In genomic region chr12:4567073-4567881, GRCh38 we compare ENCODE assay signal across 13 cellular contexts. TPM values are rescaled to one million over a fixed set of nuclear protein-coding genes. Genes with fewer than 3 reads are reported as not detected.
DNase-seq lines count a peak whose midpoint lies in the region; ATAC-seq and TF ChIP-seq lines count a peak whose summit lies in the region.
"Had no signal": no experiment of that assay in that cellular context is flagged by ENCODE, and none has a peak within 500 bp of the region (broad histone marks: within the 10 kb centered on the region; RNA-seq: fewer than 3 reads in every experiment).

No MANE protein-coding gene starts in this region.

- ATAC-seq in GM18867 (IDR thresholded peaks at IDR 0.05; ENCODE audit: unreplicated experiment): peak; percentile 59
- peak; percentile 61 for ATAC-seq in HG02981 (IDR thresholded peaks at IDR 0.05; ENCODE audit: unreplicated experiment)
- ATAC-seq in naive B cell (ENCODE audit: low read depth in 2 of 2): peak; percentile 87
- no peak for ATAC-seq in HG03521 (IDR thresholded peaks at IDR 0.05; ENCODE audit: unreplicated experiment)
- no peak for ATAC-seq in stimulated activated naive CD8-positive, alpha-beta T cell treated with anti-CD3 and anti-CD28 coated beads, Interleukin-15, amount 100 ng/mL, for 72 hours

- H3K27ac ChIP-seq in SU-DHL-6 (ENCODE audit: low read depth, low read length): peak overlapping the region; percentile 67
- no peak overlapping the region for H3K27ac ChIP-seq in mammary epithelial cell (ENCODE audit: insufficient read depth, low read depth, low read length)

- H3K4me2 ChIP-seq in SU-DHL-6 (ENCODE audit: low read depth, low read length, poor library complexity, severe bottlenecking): peak overlapping the region; percentile 45
- no peak overlapping the region for H3K4me2 ChIP-seq in mammary epithelial cell (ENCODE audit: insufficient read depth, low read depth, low read length)

- no peak overlapping the region for H2AFZ ChIP-seq in SU-DHL-6 (ENCODE audit: low read depth, low read length, severe bottlenecking)
- no peak overlapping the region for H2AFZ ChIP-seq in mammary epithelial cell (ENCODE audit: low read depth, low read length)

- no peaks in the 10 kb centered on the region for H3K4me1 ChIP-seq in mammary epithelial cell (ENCODE audit: insufficient read depth, low read length)

- 46% methylated on average over 3 of the region's 3 CpGs for WGBS in mammary epithelial cell (ENCODE audit: low coverage, missing lambda C conversion rate)

- peak overlapping the region; percentile 90 to 98 (median 94) for H3K27ac Mint-ChIP-seq in naive B cell
- H3K27ac Mint-ChIP-seq in stimulated activated naive CD8-positive, alpha-beta T cell treated with anti-CD3 and anti-CD28 coated beads, Interleukin-15, amount 100 ng/mL, for 72 hours: no peak overlapping the region
- H3K27ac Mint-ChIP-seq: activated naive CD4-positive, alpha-beta T cell treated with anti-CD3 and anti-CD28 coated beads, Interleukin-2, amount 50 U/mL, for 24 hours; T-helper 1 cell treated with Interleukin-12 subunit alpha and Interleukin-12 subunit beta and Interleukin-4 antibody, amounts not matched to agents 30 μg/mL and 1 μg/mL, for 36 hours had no signal

- H3K4me3 Mint-ChIP-seq in naive B cell: peak overlapping the region; percentile 70 to 92 (median 81)
- H3K4me3 Mint-ChIP-seq in stimulated activated naive CD8-positive, alpha-beta T cell treated with anti-CD3 and anti-CD28 coated beads, Interleukin-15, amount 100 ng/mL, for 72 hours: no peak overlapping the region
- H3K4me3 Mint-ChIP-seq: T-helper 1 cell treated with Interleukin-12 subunit alpha and Interleukin-12 subunit beta and Interleukin-4 antibody, amounts not matched to agents 30 μg/mL and 1 μg/mL, for 36 hours had no signal

- H3K36me3 ChIP-seq in SU-DHL-6 (ENCODE audit: low read length) (no peaks in the 10 kb centered on the region), mammary epithelial cell (ENCODE audit: insufficient read depth, low read length) (no peaks in the 10 kb centered on the region)

- dilution Hi-C loops in mammary epithelial cell (cut with HindIII; ENCODE audit: low sequenced_read_pairs): no loop called here

- no TSS peak for BruUV-seq in mammary epithelial cell (replicated peaks; lab: Mats Ljungman, UMichigan)

- H3K9me3 Mint-ChIP-seq in naive B cell: peaks cover 0 to 3% (median 0%) of the 10 kb centered on the region in 7 donors
- H3K9me3 Mint-ChIP-seq in stimulated activated naive CD8-positive, alpha-beta T cell treated with anti-CD3 and anti-CD28 coated beads, Interleukin-15, amount 100 ng/mL, for 72 hours: no peaks in the 10 kb centered on the region
- H3K9me3 Mint-ChIP-seq: activated naive CD4-positive, alpha-beta T cell treated with anti-CD3 and anti-CD28 coated beads, Interleukin-2, amount 50 U/mL, for 24 hours; T-helper 1 cell treated with Interleukin-12 subunit alpha and Interleukin-12 subunit beta and Interleukin-4 antibody, amounts not matched to agents 30 μg/mL and 1 μg/mL, for 36 hours had no signal

- H3K27me3 ChIP-seq in SU-DHL-6 (ENCODE audit: low read length) (no peaks in the 10 kb centered on the region), mammary epithelial cell (ENCODE audit: insufficient read depth, low read length) (no peaks in the 10 kb centered on the region)

- no peaks in the 10 kb centered on the region for H3K9me2 ChIP-seq in SU-DHL-6 (replicated peaks; ENCODE audit: insufficient read depth, low read length)

- H3F3A ChIP-seq in SU-DHL-6 (ENCODE audit: insufficient read depth): peaks cover 10% of the 10 kb centered on the region

- H4K20me1 ChIP-seq in SU-DHL-6 (ENCODE audit: low read depth, low read length): no peaks in the 10 kb centered on the region
- H4K20me1 ChIP-seq in mammary epithelial cell (ENCODE audit: insufficient read depth, low read length): no peaks in the 10 kb centered on the region

- peaks cover 0 to 4% of the 10 kb centered on the region in 2 donors for H3K36me3 Mint-ChIP-seq in naive B cell
- H3K36me3 Mint-ChIP-seq: activated naive CD4-positive, alpha-beta T cell treated with anti-CD3 and anti-CD28 coated beads, Interleukin-2, amount 50 U/mL, for 24 hours had no signal

- intact Hi-C loops in mammary epithelial cell (cut with micrococcal nuclease): no loop called here

- H3K9ac ChIP-seq in SU-DHL-6 (ENCODE audit: low read length) (no peak overlapping the region), mammary epithelial cell (ENCODE audit: insufficient read depth, low read length) (no peak overlapping the region)

- TF ChIP-seq CTCF in SU-DHL-6 (IDR thresholded peaks at IDR 0.05; ENCODE audit: insufficient read depth, low read length, poor library complexity, severe bottlenecking): no peak
- TF ChIP-seq CTCF in mammary epithelial cell (conservative IDR thresholded peaks at IDR 0.05 in 1 of 2, IDR thresholded peaks at IDR 0.05 in 1 of 2; ENCODE audit: extremely low read depth in 1 of 2, insufficient read depth in 1 of 2, low read depth in 1 of 2, low read length in 2 of 2): no peak

- CTCF ChIA-PET in mammary epithelial cell (lab: Charles Lee; ENCODE audit: low non-redundant PET): no interaction called here

- H3K9me3 ChIP-seq in SU-DHL-6 (ENCODE audit: insufficient read depth, low read length): no peaks in the 10 kb centered on the region
- no peaks in the 10 kb centered on the region for H3K9me3 ChIP-seq in mammary epithelial cell (replicated peaks; ENCODE audit: insufficient read depth, low read length)

- no peak overlapping the region for H3K4me3 ChIP-seq in SU-DHL-6 (ENCODE audit: insufficient read depth, low read length, poor library complexity, severe bottlenecking)
- H3K4me3 ChIP-seq in mammary epithelial cell (replicated peaks in 1 of 3; ENCODE audit: insufficient read depth in 1 of 3, low read depth in 2 of 3, low read length in 3 of 3): no peak overlapping the region

- in situ Hi-C loops in mammary epithelial cell (cut with MboI; ENCODE audit: low sequenced_read_pairs in 2 of 2): no loop called here

- DNase-seq in naive B cell (peak; percentile 68), mammary epithelial cell (no peak)
- no peak for DNase-seq in activated CD4-positive, alpha-beta T cell treated with anti-CD3 and anti-CD28 coated beads for 1 hour
- no peak for DNase-seq in stimulated activated naive CD8-positive, alpha-beta T cell treated with anti-CD3 and anti-CD28 coated beads, Interleukin-15, amount 100 ng/mL, for 72 hours
- DNase-seq: DND-41, mesendoderm, NCI-H1105 had no signal

- no peaks in the 10 kb centered on the region for H3K79me2 ChIP-seq in SU-DHL-6 (ENCODE audit: insufficient read depth, low read length)
- H3K79me2 ChIP-seq in mammary epithelial cell (ENCODE audit: insufficient read depth, low read length): no peaks in the 10 kb centered on the region

- no peaks in the 10 kb centered on the region for H3K27me3 Mint-ChIP-seq in naive B cell
- H3K27me3 Mint-ChIP-seq in stimulated activated naive CD8-positive, alpha-beta T cell treated with anti-CD3 and anti-CD28 coated beads, Interleukin-15, amount 100 ng/mL, for 72 hours: peaks cover 35% of the 10 kb centered on the region

- peaks cover 48 to 62% (median 56%) of the 10 kb centered on the region in 3 donors for H3K4me1 Mint-ChIP-seq in naive B cell
- peaks cover 7% of the 10 kb centered on the region for H3K4me1 Mint-ChIP-seq in stimulated activated naive CD8-positive, alpha-beta T cell treated with anti-CD3 and anti-CD28 coated beads, Interleukin-15, amount 100 ng/mL, for 72 hours

RNA-seq across cellular contexts. Expression of gene DYRK4, which starts 5.3 kb away (rescaled TPM):
- polyA plus RNA-seq in naive B cell (ENCODE audit: low read depth in 6 of 6) (10 to 100 TPM; 32.1 to 49.4 (median 43.1) TPM), mammary epithelial cell (36.5 TPM)
- 10 to 100 TPM; 40.2 to 46.9 TPM for total RNA-seq in mammary epithelial cell
- polyA minus RNA-seq in mammary epithelial cell: 28.9 TPM

RNA-seq across cellular contexts. Expression of gene RAD51AP1, which starts 28.6 kb away (rescaled TPM):
- polyA plus RNA-seq in naive B cell (ENCODE audit: low read depth in 6 of 6) (10 to 100 TPM in 4 of 6 donors, 1 to 10 TPM in 2; 7.9 to 33.7 (median 11.3) TPM), mammary epithelial cell (15.4 TPM)
- 10 to 100 TPM in 1 of 2 donors, 1 to 10 TPM in 1; 3.0 to 23.4 TPM for total RNA-seq in mammary epithelial cell
- 5.2 TPM for polyA minus RNA-seq in mammary epithelial cell

Comparison
In these comparisons a context has a peak if more than half of its experiments do, and no peak if none do; other contexts are left out.
1. ATAC-seq: peak in GM18867 (single experiment), HG02981 (single experiment) and naive B cell (2 of 2); none in HG03521 (single experiment) and stimulated activated naive CD8-positive, alpha-beta T cell treated with anti-CD3 and anti-CD28 coated beads, Interleukin-15, amount 100 ng/mL, for 72 hours (single experiment).
2. H3K27ac Mint-ChIP-seq: peak in naive B cell (6 of 6); none in stimulated activated naive CD8-positive, alpha-beta T cell treated with anti-CD3 and anti-CD28 coated beads, Interleukin-15, amount 100 ng/mL, for 72 hours (0 of 2).
3. H3K4me3 Mint-ChIP-seq: peak in naive B cell (8 of 8); none in stimulated activated naive CD8-positive, alpha-beta T cell treated with anti-CD3 and anti-CD28 coated beads, Interleukin-15, amount 100 ng/mL, for 72 hours (0 of 2).